Comparison of ENCODE assay signal across 15 cellular contexts in the genomic region with DNA sequence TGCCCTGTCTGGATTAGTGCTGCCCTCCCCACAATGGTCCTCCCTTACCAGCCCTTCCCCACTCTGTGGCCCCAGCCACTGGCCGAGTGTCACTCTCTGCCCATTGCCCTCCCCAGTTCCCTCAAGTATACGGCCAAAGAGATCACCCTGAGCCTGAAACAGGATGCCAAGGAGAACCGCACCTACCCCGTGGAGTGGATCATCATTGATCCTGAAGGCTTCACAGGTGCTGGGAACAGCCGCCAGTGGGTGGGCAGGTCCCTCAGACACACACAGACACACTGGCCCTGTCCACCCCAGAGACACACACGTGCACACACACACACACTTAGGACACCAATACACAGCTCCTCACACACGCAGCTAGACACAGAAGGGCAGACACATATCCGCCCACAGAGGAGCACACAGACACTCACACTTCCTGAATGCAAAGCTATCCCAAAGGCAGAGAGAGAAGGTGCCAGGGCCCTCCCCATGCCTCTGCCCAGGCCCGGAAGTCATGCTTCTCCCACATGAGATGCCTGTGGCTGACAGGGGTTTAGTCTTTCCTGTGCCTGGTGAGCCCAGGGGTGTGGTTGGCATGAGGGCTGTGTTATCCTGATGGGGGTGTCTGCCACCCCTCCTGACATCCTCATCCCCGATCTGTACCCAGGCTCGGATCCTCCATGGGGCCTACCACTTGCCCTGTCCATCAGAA. TPM values are rescaled to one million over a fixed set of nuclear protein-coding genes. Genes with fewer than 3 reads are reported as not detected.
DNase-seq lines count a peak whose midpoint lies in the region; ATAC-seq and TF ChIP-seq lines count a peak whose summit lies in the region.
"Had no signal": no experiment of that assay in that cellular context is flagged by ENCODE, and none has a peak within 500 bp of the region (broad histone marks: within the 10 kb centered on the region; RNA-seq: fewer than 3 reads in every experiment).

No MANE protein-coding gene starts in this region.

- H3K4me1 ChIP-seq in neural progenitor cell: peaks cover 15% of the 10 kb centered on the region
- H3K4me1 ChIP-seq: foreskin keratinocyte had no signal

- peaks cover 2% of the 10 kb centered on the region for H3F3A ChIP-seq in neural progenitor cell (ENCODE audit: low read depth)

- H3K36me3 ChIP-seq in neural progenitor cell: no peaks in the 10 kb centered on the region
- H3K36me3 ChIP-seq: right lobe of liver had no signal

- H3K4me3 ChIP-seq in neural progenitor cell: no peak overlapping the region
- H3K4me3 ChIP-seq: right lobe of liver had no signal

- no peak overlapping the region for H2AFZ ChIP-seq in neural progenitor cell (replicated peaks)

- no peak overlapping the region for H3K4me2 ChIP-seq in neural progenitor cell

- H3K27me3 Mint-ChIP-seq in activated CD8-positive, alpha-beta T cell treated with anti-CD3 and anti-CD28 coated beads, Interleukin-2, amount 10 ng/mL, durations not matched to agents 7 days and 5 days (ENCODE audit: low read depth): peaks cover 27% of the 10 kb centered on the region
- H3K27me3 Mint-ChIP-seq in neural progenitor cell (ENCODE audit: insufficient read depth, low read depth): peaks cover 16% of the 10 kb centered on the region
- peaks cover 19% of the 10 kb centered on the region for H3K27me3 Mint-ChIP-seq in T-helper 2 cell treated with Interferon-gamma antibody and Interleukin-4, amounts not matched to agents 5 μg/mL and 100 μg/mL, for 36 hours (ENCODE audit: low read depth)

- no peaks in the 10 kb centered on the region for H3K79me2 ChIP-seq in neural progenitor cell (ENCODE audit: low read depth)

- no peaks in the 10 kb centered on the region for H4K20me1 ChIP-seq in neural progenitor cell (ENCODE audit: low read depth)

- H3K9me3 ChIP-seq in neural progenitor cell (ENCODE audit: low read depth): no peaks in the 10 kb centered on the region
- H3K9me3 ChIP-seq: right lobe of liver had no signal

- no peak overlapping the region for H3K4me3 Mint-ChIP-seq in activated CD8-positive, alpha-beta T cell treated with anti-CD3 and anti-CD28 coated beads, Interleukin-2, amount 10 ng/mL, durations not matched to agents 7 days and 5 days
- H3K4me3 Mint-ChIP-seq in neural progenitor cell: no peak overlapping the region
- no peak overlapping the region for H3K4me3 Mint-ChIP-seq in T-helper 2 cell treated with Interferon-gamma antibody and Interleukin-4, amounts not matched to agents 5 μg/mL and 100 μg/mL, for 36 hours

- POLR2A ChIA-PET in activated CD8-positive, alpha-beta T cell treated with anti-CD3 and anti-CD28 coated beads, Interleukin-2, amount 10 ng/mL, durations not matched to agents 7 days and 5 days (lab: Charles Lee): no interaction called here

- TF ChIP-seq CTCF in neural progenitor cell (IDR thresholded peaks at IDR 0.05): no peak

- CTCF ChIA-PET in activated CD8-positive, alpha-beta T cell treated with anti-CD3 and anti-CD28 coated beads, Interleukin-2, amount 10 ng/mL, durations not matched to agents 7 days and 5 days (lab: Charles Lee): no interaction called here

- no peaks in the 10 kb centered on the region for H3K36me3 Mint-ChIP-seq in activated CD8-positive, alpha-beta T cell treated with anti-CD3 and anti-CD28 coated beads, Interleukin-2, amount 10 ng/mL, durations not matched to agents 7 days and 5 days (ENCODE audit: low read depth)
- no peaks in the 10 kb centered on the region for H3K36me3 Mint-ChIP-seq in neural progenitor cell
- H3K36me3 Mint-ChIP-seq in T-helper 2 cell treated with Interferon-gamma antibody and Interleukin-4, amounts not matched to agents 5 μg/mL and 100 μg/mL, for 36 hours (ENCODE audit: low read depth): no peaks in the 10 kb centered on the region

- ATAC-seq in activated CD8-positive, alpha-beta T cell treated with anti-CD3 and anti-CD28 coated beads, Interleukin-2, amount 10 ng/mL, durations not matched to agents 7 days and 5 days: peak; percentile 50
- ATAC-seq: foreskin keratinocyte, right lobe of liver had no signal

- peak overlapping the region; percentile 51 for H3K27ac Mint-ChIP-seq in activated CD8-positive, alpha-beta T cell treated with anti-CD3 and anti-CD28 coated beads, Interleukin-2, amount 10 ng/mL, durations not matched to agents 7 days and 5 days
- peak overlapping the region; percentile 37 for H3K27ac Mint-ChIP-seq in neural progenitor cell
- H3K27ac Mint-ChIP-seq in T-helper 2 cell treated with Interferon-gamma antibody and Interleukin-4, amounts not matched to agents 5 μg/mL and 100 μg/mL, for 36 hours: no peak overlapping the region

- peaks cover 14% of the 10 kb centered on the region for H3K4me1 Mint-ChIP-seq in activated CD8-positive, alpha-beta T cell treated with anti-CD3 and anti-CD28 coated beads, Interleukin-2, amount 10 ng/mL, durations not matched to agents 7 days and 5 days (ENCODE audit: low read depth)
- peaks cover 11% of the 10 kb centered on the region for H3K4me1 Mint-ChIP-seq in neural progenitor cell
- H3K4me1 Mint-ChIP-seq in T-helper 2 cell treated with Interferon-gamma antibody and Interleukin-4, amounts not matched to agents 5 μg/mL and 100 μg/mL, for 36 hours (ENCODE audit: low read depth): peaks cover 4% of the 10 kb centered on the region

- DNase-seq in CD1c-positive myeloid dendritic cell (ENCODE audit: extremely low spot score) (peak; percentile 65), GM03348 (ENCODE audit: low spot score) (peak; percentile 56), neural progenitor cell (ENCODE audit: low spot score) (no peak), caudate nucleus (lab: John Stamatoyannopoulos, UW) (no peak), SKM-1 treated with dmso at 0.1 percent for 144 hours (lab: John Stamatoyannopoulos, UW; ENCODE audit: unreplicated experiment) (no peak)
- no peak for DNase-seq in activated CD8-positive, alpha-beta T cell treated with anti-CD3 and anti-CD28 coated beads, Interleukin-2, amount 10 ng/mL, durations not matched to agents 7 days and 5 days
- no peak for DNase-seq in T-helper 2 cell treated with Interferon-gamma antibody and Interleukin-4, amounts not matched to agents 5 μg/mL and 100 μg/mL, for 36 hours (ENCODE audit: low spot score)
- DNase-seq: Calu3; effector CD4-positive, alpha-beta T cell; foreskin keratinocyte; IMR-90; NCI-H526 treated with DMSO at 0.1 percent for 48 hours; RPMI8226 had no signal

- H3K27ac ChIP-seq in neural progenitor cell (no peak overlapping the region), caudate nucleus (ENCODE audit: low read depth, low read length) (no peak overlapping the region)
- H3K27ac ChIP-seq: foreskin keratinocyte, right lobe of liver had no signal

- no peak overlapping the region for H3K9ac ChIP-seq in neural progenitor cell

- H3K27me3 ChIP-seq in neural progenitor cell: peaks cover 22% of the 10 kb centered on the region

- no peaks in the 10 kb centered on the region for H3K9me3 Mint-ChIP-seq in activated CD8-positive, alpha-beta T cell treated with anti-CD3 and anti-CD28 coated beads, Interleukin-2, amount 10 ng/mL, durations not matched to agents 7 days and 5 days (ENCODE audit: insufficient read depth)
- no peaks in the 10 kb centered on the region for H3K9me3 Mint-ChIP-seq in neural progenitor cell
- no peaks in the 10 kb centered on the region for H3K9me3 Mint-ChIP-seq in T-helper 2 cell treated with Interferon-gamma antibody and Interleukin-4, amounts not matched to agents 5 μg/mL and 100 μg/mL, for 36 hours

RNA-seq across cellular contexts. Expression of a gene that starts 2.9 kb away (rescaled TPM):
- not detected for total RNA-seq in activated CD8-positive, alpha-beta T cell treated with anti-CD3 and anti-CD28 coated beads, Interleukin-2, amount 10 ng/mL, durations not matched to agents 7 days and 5 days
- total RNA-seq in neural progenitor cell (ENCODE audit: low replicate concordance): 0.19 TPM in 1 of 2 replicates, not detected in the other
- total RNA-seq: Calu3, foreskin keratinocyte, IMR-90, right lobe of liver, subcutaneous adipose tissue had no signal

RNA-seq across cellular contexts. Expression of a gene that starts 8.7 kb away (rescaled TPM):
- not detected for total RNA-seq in activated CD8-positive, alpha-beta T cell treated with anti-CD3 and anti-CD28 coated beads, Interleukin-2, amount 10 ng/mL, durations not matched to agents 7 days and 5 days
- total RNA-seq in neural progenitor cell (ENCODE audit: low replicate concordance): not detected in 2 replicates
- total RNA-seq: Calu3, foreskin keratinocyte, IMR-90, subcutaneous adipose tissue had no signal

RNA-seq across cellular contexts. Expression of a gene that starts 10.6 kb away (rescaled TPM):
- not detected for total RNA-seq in activated CD8-positive, alpha-beta T cell treated with anti-CD3 and anti-CD28 coated beads, Interleukin-2, amount 10 ng/mL, durations not matched to agents 7 days and 5 days
- total RNA-seq in neural progenitor cell (ENCODE audit: low replicate concordance): not detected in 2 replicates
- total RNA-seq: Calu3, foreskin keratinocyte, IMR-90, right lobe of liver, subcutaneous adipose tissue had no signal

RNA-seq across cellular contexts. Expression of a gene that starts 21.5 kb away (rescaled TPM):
- total RNA-seq in activated CD8-positive, alpha-beta T cell treated with anti-CD3 and anti-CD28 coated beads, Interleukin-2, amount 10 ng/mL, durations not matched to agents 7 days and 5 days: 1 to 10 TPM; 7.5 to 7.7 TPM
- 12.2 and 14.6 TPM in 2 replicates for total RNA-seq in neural progenitor cell (ENCODE audit: low replicate concordance)

RNA-seq across cellular contexts. Expression of a gene that starts 21.6 kb away (rescaled TPM):
- total RNA-seq in activated CD8-positive, alpha-beta T cell treated with anti-CD3 and anti-CD28 coated beads, Interleukin-2, amount 10 ng/mL, durations not matched to agents 7 days and 5 days: 10 to 100 TPM; 68.5 to 76.7 TPM
- 72.5 and 97.0 TPM in 2 replicates for total RNA-seq in neural progenitor cell (ENCODE audit: low replicate concordance)

Comparison
In these comparisons a context has a peak if more than half of its experiments do, and no peak if none do; other contexts are left out.
1. DNase-seq: peak in CD1c-positive myeloid dendritic cell (single experiment) and GM03348 (single experiment); none in activated CD8-positive, alpha-beta T cell treated with anti-CD3 and anti-CD28 coated beads, Interleukin-2, amount 10 ng/mL, durations not matched to agents 7 days and 5 days (single experiment), neural progenitor cell (single experiment), caudate nucleus (0 of 61), T-helper 2 cell treated with Interferon-gamma antibody and Interleukin-4, amounts not matched to agents 5 μg/mL and 100 μg/mL, for 36 hours (single experiment) and SKM-1 treated with dmso at 0.1 percent for 144 hours (single experiment).